1 cellular context compared by ENCODE assay signal in genomic region chr12:64039285-64039871, GRCh38.
TF ChIP-seq lines count a peak whose summit lies in the region.

No MANE protein-coding gene starts in this region.

TF ChIP-seq in HepG2, 621 proteins besides CTCF, POLR2A, EP300 and RAD21 (continued from another document):
- TF ChIP-seq, protein P1, sequence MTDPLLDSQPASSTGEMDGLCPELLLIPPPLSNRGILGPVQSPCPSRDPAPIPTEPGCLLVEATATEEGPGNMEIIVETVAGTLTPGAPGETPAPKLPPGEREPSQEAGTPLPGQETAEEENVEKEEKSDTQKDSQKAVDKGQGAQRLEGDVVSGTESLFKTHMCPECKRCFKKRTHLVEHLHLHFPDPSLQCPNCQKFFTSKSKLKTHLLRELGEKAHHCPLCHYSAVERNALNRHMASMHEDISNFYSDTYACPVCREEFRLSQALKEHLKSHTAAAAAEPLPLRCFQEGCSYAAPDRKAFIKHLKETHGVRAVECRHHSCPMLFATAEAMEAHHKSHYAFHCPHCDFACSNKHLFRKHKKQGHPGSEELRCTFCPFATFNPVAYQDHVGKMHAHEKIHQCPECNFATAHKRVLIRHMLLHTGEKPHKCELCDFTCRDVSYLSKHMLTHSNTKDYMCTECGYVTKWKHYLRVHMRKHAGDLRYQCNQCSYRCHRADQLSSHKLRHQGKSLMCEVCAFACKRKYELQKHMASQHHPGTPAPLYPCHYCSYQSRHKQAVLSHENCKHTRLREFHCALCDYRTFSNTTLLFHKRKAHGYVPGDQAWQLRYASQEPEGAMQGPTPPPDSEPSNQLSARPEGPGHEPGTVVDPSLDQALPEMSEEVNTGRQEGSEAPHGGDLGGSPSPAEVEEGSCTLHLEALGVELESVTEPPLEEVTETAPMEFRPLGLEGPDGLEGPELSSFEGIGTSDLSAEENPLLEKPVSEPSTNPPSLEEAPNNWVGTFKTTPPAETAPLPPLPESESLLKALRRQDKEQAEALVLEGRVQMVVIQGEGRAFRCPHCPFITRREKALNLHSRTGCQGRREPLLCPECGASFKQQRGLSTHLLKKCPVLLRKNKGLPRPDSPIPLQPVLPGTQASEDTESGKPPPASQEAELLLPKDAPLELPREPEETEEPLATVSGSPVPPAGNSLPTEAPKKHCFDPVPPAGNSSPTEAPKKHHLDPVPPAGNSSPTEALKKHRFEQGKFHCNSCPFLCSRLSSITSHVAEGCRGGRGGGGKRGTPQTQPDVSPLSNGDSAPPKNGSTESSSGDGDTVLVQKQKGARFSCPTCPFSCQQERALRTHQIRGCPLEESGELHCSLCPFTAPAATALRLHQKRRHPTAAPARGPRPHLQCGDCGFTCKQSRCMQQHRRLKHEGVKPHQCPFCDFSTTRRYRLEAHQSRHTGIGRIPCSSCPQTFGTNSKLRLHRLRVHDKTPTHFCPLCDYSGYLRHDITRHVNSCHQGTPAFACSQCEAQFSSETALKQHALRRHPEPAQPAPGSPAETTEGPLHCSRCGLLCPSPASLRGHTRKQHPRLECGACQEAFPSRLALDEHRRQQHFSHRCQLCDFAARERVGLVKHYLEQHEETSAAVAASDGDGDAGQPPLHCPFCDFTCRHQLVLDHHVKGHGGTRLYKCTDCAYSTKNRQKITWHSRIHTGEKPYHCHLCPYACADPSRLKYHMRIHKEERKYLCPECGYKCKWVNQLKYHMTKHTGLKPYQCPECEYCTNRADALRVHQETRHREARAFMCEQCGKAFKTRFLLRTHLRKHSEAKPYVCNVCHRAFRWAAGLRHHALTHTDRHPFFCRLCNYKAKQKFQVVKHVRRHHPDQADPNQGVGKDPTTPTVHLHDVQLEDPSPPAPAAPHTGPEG (CRISPR knock-in tag; IDR thresholded peaks at IDR 0.05) = no peak
- TF ChIP-seq, protein P2, sequence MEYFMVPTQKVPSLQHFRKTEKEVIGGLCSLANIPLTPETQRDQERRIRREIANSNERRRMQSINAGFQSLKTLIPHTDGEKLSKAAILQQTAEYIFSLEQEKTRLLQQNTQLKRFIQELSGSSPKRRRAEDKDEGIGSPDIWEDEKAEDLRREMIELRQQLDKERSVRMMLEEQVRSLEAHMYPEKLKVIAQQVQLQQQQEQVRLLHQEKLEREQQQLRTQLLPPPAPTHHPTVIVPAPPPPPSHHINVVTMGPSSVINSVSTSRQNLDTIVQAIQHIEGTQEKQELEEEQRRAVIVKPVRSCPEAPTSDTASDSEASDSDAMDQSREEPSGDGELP (IDR thresholded peaks at IDR 0.05; ENCODE audit: borderline replicate concordance, low read depth) = 0 out of 2 replicates have a peak, but pooled peaks have one; percentile 42
- TF ChIP-seq, protein P3, sequence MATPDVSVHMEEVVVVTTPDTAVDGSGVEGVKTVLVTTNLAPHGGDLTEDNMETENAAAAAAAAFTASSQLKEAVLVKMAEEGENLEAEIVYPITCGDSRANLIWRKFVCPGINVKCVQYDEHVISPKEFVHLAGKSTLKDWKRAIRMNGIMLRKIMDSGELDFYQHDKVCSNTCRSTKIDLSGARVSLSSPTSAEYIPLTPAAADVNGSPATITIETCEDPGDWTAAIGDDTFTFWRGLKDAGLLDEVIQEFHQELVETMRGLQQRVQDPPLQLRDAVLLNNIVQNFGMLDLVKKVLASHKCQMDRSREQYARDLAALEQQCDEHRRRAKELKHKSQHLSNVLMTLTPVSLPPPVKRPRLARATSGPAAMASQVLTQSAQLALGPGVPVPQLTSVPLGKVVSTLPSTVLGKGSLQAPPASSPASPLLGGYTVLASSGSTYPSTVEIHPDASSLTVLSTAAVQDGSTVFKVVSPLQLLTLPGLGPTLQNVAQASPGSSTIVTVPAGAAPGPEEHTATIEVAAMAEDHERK (CRISPR knock-in tag; IDR thresholded peaks at IDR 0.05; ENCODE audit: low read depth) = no peak
